In the genomic region with DNA sequence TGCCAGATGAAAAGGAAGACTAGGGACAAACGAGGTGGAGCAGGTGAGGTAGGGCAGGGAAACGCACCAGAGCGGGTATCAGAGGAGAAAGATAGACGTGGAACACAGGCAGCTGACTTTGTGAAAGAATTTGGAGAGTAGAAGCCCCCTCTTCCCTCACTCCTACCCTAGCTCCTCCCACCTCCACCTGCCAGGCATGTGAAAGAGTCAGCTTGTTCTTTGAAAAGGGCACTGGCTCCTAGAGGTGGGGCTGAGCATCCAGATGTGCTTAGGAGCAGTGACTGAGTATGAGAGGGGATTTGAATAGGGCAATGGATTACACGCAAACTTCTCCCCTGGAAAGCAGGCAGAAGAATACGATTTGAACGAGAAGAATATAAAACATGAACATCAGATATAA, we compare ENCODE assay signal across 1 cellular context.
TF ChIP-seq lines count a peak whose summit lies in the region.

No MANE protein-coding gene starts in this region.

TF ChIP-seq in WTC11, 78 proteins besides CTCF, POLR2A, EP300 and RAD21 (continued from another document):
- TF ChIP-seq USF1 (CRISPR knock-in tag; IDR thresholded peaks at IDR 0.05) = no peak
- no peak for TF ChIP-seq KAT7 (CRISPR knock-in tag; IDR thresholded peaks at IDR 0.05; ENCODE audit: borderline replicate concordance)
- TF ChIP-seq, protein P1, sequence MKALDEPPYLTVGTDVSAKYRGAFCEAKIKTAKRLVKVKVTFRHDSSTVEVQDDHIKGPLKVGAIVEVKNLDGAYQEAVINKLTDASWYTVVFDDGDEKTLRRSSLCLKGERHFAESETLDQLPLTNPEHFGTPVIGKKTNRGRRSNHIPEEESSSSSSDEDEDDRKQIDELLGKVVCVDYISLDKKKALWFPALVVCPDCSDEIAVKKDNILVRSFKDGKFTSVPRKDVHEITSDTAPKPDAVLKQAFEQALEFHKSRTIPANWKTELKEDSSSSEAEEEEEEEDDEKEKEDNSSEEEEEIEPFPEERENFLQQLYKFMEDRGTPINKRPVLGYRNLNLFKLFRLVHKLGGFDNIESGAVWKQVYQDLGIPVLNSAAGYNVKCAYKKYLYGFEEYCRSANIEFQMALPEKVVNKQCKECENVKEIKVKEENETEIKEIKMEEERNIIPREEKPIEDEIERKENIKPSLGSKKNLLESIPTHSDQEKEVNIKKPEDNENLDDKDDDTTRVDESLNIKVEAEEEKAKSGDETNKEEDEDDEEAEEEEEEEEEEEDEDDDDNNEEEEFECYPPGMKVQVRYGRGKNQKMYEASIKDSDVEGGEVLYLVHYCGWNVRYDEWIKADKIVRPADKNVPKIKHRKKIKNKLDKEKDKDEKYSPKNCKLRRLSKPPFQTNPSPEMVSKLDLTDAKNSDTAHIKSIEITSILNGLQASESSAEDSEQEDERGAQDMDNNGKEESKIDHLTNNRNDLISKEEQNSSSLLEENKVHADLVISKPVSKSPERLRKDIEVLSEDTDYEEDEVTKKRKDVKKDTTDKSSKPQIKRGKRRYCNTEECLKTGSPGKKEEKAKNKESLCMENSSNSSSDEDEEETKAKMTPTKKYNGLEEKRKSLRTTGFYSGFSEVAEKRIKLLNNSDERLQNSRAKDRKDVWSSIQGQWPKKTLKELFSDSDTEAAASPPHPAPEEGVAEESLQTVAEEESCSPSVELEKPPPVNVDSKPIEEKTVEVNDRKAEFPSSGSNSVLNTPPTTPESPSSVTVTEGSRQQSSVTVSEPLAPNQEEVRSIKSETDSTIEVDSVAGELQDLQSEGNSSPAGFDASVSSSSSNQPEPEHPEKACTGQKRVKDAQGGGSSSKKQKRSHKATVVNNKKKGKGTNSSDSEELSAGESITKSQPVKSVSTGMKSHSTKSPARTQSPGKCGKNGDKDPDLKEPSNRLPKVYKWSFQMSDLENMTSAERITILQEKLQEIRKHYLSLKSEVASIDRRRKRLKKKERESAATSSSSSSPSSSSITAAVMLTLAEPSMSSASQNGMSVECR (CRISPR knock-in tag; IDR thresholded peaks at IDR 0.05; ENCODE audit: borderline replicate concordance) = no peak
- TF ChIP-seq, protein P2, sequence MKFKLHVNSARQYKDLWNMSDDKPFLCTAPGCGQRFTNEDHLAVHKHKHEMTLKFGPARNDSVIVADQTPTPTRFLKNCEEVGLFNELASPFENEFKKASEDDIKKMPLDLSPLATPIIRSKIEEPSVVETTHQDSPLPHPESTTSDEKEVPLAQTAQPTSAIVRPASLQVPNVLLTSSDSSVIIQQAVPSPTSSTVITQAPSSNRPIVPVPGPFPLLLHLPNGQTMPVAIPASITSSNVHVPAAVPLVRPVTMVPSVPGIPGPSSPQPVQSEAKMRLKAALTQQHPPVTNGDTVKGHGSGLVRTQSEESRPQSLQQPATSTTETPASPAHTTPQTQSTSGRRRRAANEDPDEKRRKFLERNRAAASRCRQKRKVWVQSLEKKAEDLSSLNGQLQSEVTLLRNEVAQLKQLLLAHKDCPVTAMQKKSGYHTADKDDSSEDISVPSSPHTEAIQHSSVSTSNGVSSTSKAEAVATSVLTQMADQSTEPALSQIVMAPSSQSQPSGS (CRISPR knock-in tag; IDR thresholded peaks at IDR 0.05; ENCODE audit: borderline replicate concordance, low read depth) = no peak
- no peak for TF ChIP-seq ZNF425 (CRISPR knock-in tag; conservative IDR thresholded peaks at IDR 0.05)
